ENCODE assay signal across 24 cellular contexts in genomic region chr11:32318071-32318815, GRCh38.
DNase-seq lines count a peak whose midpoint lies in the region; ATAC-seq and TF ChIP-seq lines count a peak whose summit lies in the region.
"Had no signal": no experiment of that assay in that cellular context is flagged by ENCODE, and none has a peak within 500 bp of the region (broad histone marks: within the 10 kb centered on the region; RNA-seq: fewer than 3 reads in every experiment).

No MANE protein-coding gene starts in this region.

- H3K4me3 Mint-ChIP-seq in activated CD4-positive, alpha-beta memory T cell treated with anti-CD3 and anti-CD28 coated beads for 36 hours = no peak overlapping the region
- no peak overlapping the region for H3K4me3 Mint-ChIP-seq in activated CD4-positive, alpha-beta memory T cell treated with anti-CD3 and anti-CD28 coated beads, Interleukin-2, amount 10 ng/mL, durations not matched to agents 7 days and 5 days
- no peak overlapping the region for H3K4me3 Mint-ChIP-seq in activated T-helper 17 cell treated with anti-CD3 and anti-CD28 coated beads, Interleukin-2, amount 50 U/mL, for 72 hours
- H3K4me3 Mint-ChIP-seq in nephron progenitor cell = no peak overlapping the region
- no peak overlapping the region for H3K4me3 Mint-ChIP-seq in stimulated activated naive CD8-positive, alpha-beta T cell treated with anti-CD3 and anti-CD28 coated beads, Interleukin-15, amount 100 ng/mL, for 72 hours
- H3K4me3 Mint-ChIP-seq: CD14-positive monocyte; CD8-positive, alpha-beta memory T cell; HFFc6 had no signal

- CTCF ChIA-PET in activated CD4-positive, alpha-beta memory T cell treated with anti-CD3 and anti-CD28 coated beads for 36 hours (lab: Charles Lee) = interaction anchor here (0.7 kb wide), 1 partner anchor 17 kb away, joined by 3 read pairs; no protein-coding TSS in a partner anchor
- CTCF ChIA-PET in activated CD4-positive, alpha-beta memory T cell treated with anti-CD3 and anti-CD28 coated beads, Interleukin-2, amount 10 ng/mL, durations not matched to agents 7 days and 5 days (lab: Charles Lee) = no interaction called here

- TF ChIP-seq CTCF in nephron progenitor cell (IDR thresholded peaks at IDR 0.05) = no peak

- H3K36me3 Mint-ChIP-seq in activated CD4-positive, alpha-beta memory T cell treated with anti-CD3 and anti-CD28 coated beads for 36 hours = no peaks in the 10 kb centered on the region
- no peaks in the 10 kb centered on the region for H3K36me3 Mint-ChIP-seq in activated CD4-positive, alpha-beta memory T cell treated with anti-CD3 and anti-CD28 coated beads, Interleukin-2, amount 10 ng/mL, durations not matched to agents 7 days and 5 days (ENCODE audit: low read depth)
- H3K36me3 Mint-ChIP-seq in activated T-helper 17 cell treated with anti-CD3 and anti-CD28 coated beads, Interleukin-2, amount 50 U/mL, for 72 hours (ENCODE audit: low read depth) = no peaks in the 10 kb centered on the region
- H3K36me3 Mint-ChIP-seq in nephron progenitor cell (ENCODE audit: low read depth) = no peaks in the 10 kb centered on the region
- H3K36me3 Mint-ChIP-seq: CD14-positive monocyte; CD8-positive, alpha-beta memory T cell had no signal

- H3K4me1 Mint-ChIP-seq in activated CD4-positive, alpha-beta memory T cell treated with anti-CD3 and anti-CD28 coated beads for 36 hours (ENCODE audit: low read depth) = peaks cover 12% of the 10 kb centered on the region
- H3K4me1 Mint-ChIP-seq in activated CD4-positive, alpha-beta memory T cell treated with anti-CD3 and anti-CD28 coated beads, Interleukin-2, amount 10 ng/mL, durations not matched to agents 7 days and 5 days = peaks cover 8% of the 10 kb centered on the region
- peaks cover 4% of the 10 kb centered on the region for H3K4me1 Mint-ChIP-seq in activated T-helper 17 cell treated with anti-CD3 and anti-CD28 coated beads, Interleukin-2, amount 50 U/mL, for 72 hours
- H3K4me1 Mint-ChIP-seq in nephron progenitor cell = peaks cover 88% of the 10 kb centered on the region
- H3K4me1 Mint-ChIP-seq in stimulated activated naive CD8-positive, alpha-beta T cell treated with anti-CD3 and anti-CD28 coated beads, Interleukin-15, amount 100 ng/mL, for 72 hours = peaks cover 21% of the 10 kb centered on the region
- H3K4me1 Mint-ChIP-seq: CD14-positive monocyte had no signal

- no peak overlapping the region for H3K27ac Mint-ChIP-seq in activated CD4-positive, alpha-beta memory T cell treated with anti-CD3 and anti-CD28 coated beads for 36 hours
- no peak overlapping the region for H3K27ac Mint-ChIP-seq in activated CD4-positive, alpha-beta memory T cell treated with anti-CD3 and anti-CD28 coated beads, Interleukin-2, amount 10 ng/mL, durations not matched to agents 7 days and 5 days
- H3K27ac Mint-ChIP-seq in activated T-helper 17 cell treated with anti-CD3 and anti-CD28 coated beads, Interleukin-2, amount 50 U/mL, for 72 hours = peak overlapping the region; percentile 21
- peak overlapping the region; percentile 94 for H3K27ac Mint-ChIP-seq in nephron progenitor cell
- H3K27ac Mint-ChIP-seq in stimulated activated naive CD8-positive, alpha-beta T cell treated with anti-CD3 and anti-CD28 coated beads, Interleukin-15, amount 100 ng/mL, for 72 hours = peak overlapping the region in 1 of 2 donors; percentile 13
- H3K27ac Mint-ChIP-seq: CD14-positive monocyte; CD8-positive, alpha-beta memory T cell; HFFc6 had no signal

- peaks cover 17% of the 10 kb centered on the region for H3K27me3 Mint-ChIP-seq in activated CD4-positive, alpha-beta memory T cell treated with anti-CD3 and anti-CD28 coated beads for 36 hours
- peaks cover 26% of the 10 kb centered on the region for H3K27me3 Mint-ChIP-seq in activated CD4-positive, alpha-beta memory T cell treated with anti-CD3 and anti-CD28 coated beads, Interleukin-2, amount 10 ng/mL, durations not matched to agents 7 days and 5 days
- H3K27me3 Mint-ChIP-seq in activated T-helper 17 cell treated with anti-CD3 and anti-CD28 coated beads, Interleukin-2, amount 50 U/mL, for 72 hours = peaks cover 14% of the 10 kb centered on the region
- H3K27me3 Mint-ChIP-seq in nephron progenitor cell (ENCODE audit: low read depth, poor library complexity) = no peaks in the 10 kb centered on the region
- peaks cover 15% of the 10 kb centered on the region for H3K27me3 Mint-ChIP-seq in stimulated activated naive CD8-positive, alpha-beta T cell treated with anti-CD3 and anti-CD28 coated beads, Interleukin-15, amount 100 ng/mL, for 72 hours

- POLR2A ChIA-PET in activated CD4-positive, alpha-beta memory T cell treated with anti-CD3 and anti-CD28 coated beads for 36 hours (lab: Charles Lee) = no interaction called here
- POLR2A ChIA-PET in activated CD4-positive, alpha-beta memory T cell treated with anti-CD3 and anti-CD28 coated beads, Interleukin-2, amount 10 ng/mL, durations not matched to agents 7 days and 5 days (lab: Charles Lee) = no interaction called here

- H3K9me3 Mint-ChIP-seq in activated CD4-positive, alpha-beta memory T cell treated with anti-CD3 and anti-CD28 coated beads for 36 hours = no peaks in the 10 kb centered on the region
- H3K9me3 Mint-ChIP-seq in activated CD4-positive, alpha-beta memory T cell treated with anti-CD3 and anti-CD28 coated beads, Interleukin-2, amount 10 ng/mL, durations not matched to agents 7 days and 5 days = no peaks in the 10 kb centered on the region
- no peaks in the 10 kb centered on the region for H3K9me3 Mint-ChIP-seq in activated T-helper 17 cell treated with anti-CD3 and anti-CD28 coated beads, Interleukin-2, amount 50 U/mL, for 72 hours
- H3K9me3 Mint-ChIP-seq in nephron progenitor cell = no peaks in the 10 kb centered on the region
- H3K9me3 Mint-ChIP-seq in stimulated activated naive CD8-positive, alpha-beta T cell treated with anti-CD3 and anti-CD28 coated beads, Interleukin-15, amount 100 ng/mL, for 72 hours = no peaks in the 10 kb centered on the region
- H3K9me3 Mint-ChIP-seq: CD14-positive monocyte, HFFc6 had no signal

- ATAC-seq in activated T-helper 17 cell treated with anti-CD3 and anti-CD28 coated beads, Interleukin-2, amount 50 U/mL, for 72 hours (replicated peaks) = no peak
- ATAC-seq in stimulated activated naive CD8-positive, alpha-beta T cell treated with anti-CD3 and anti-CD28 coated beads, Interleukin-15, amount 100 ng/mL, for 72 hours = peak; percentile 35
- ATAC-seq: K562, PC-3 had no signal

- peak; percentile 13 for DNase-seq in activated CD4-positive, alpha-beta memory T cell treated with anti-CD3 and anti-CD28 coated beads for 36 hours
- no peak for DNase-seq in activated CD4-positive, alpha-beta memory T cell treated with anti-CD3 and anti-CD28 coated beads, Interleukin-2, amount 10 ng/mL, durations not matched to agents 7 days and 5 days
- no peak for DNase-seq in nephron progenitor cell
- no peak for DNase-seq in stimulated activated naive CD8-positive, alpha-beta T cell treated with anti-CD3 and anti-CD28 coated beads, Interleukin-15, amount 100 ng/mL, for 72 hours
- no peak for DNase-seq in cerebellum (ENCODE audit: low spot score)
- DNase-seq in KG1 (lab: John Stamatoyannopoulos, UW) = no peak
- DNase-seq in H4 (ENCODE audit: low spot score) = no peak
- DNase-seq: BE2C; CD8-positive, alpha-beta memory T cell; DMS 273 treated with DMSO at 0.1 percent for 48 hours; DMS79; H7; HFFc6; MG63; NCI-H1105 treated with DMSO at 0.1 percent for 48 hours; NCI-H146; NCI-H1930; NCI-H2107; NCI-H524; NCI-H748 treated with DMSO at 0.1 percent for 48 hours; PC-3 had no signal

- intact Hi-C loops in activated CD4-positive, alpha-beta memory T cell treated with anti-CD3 and anti-CD28 coated beads for 36 hours (cut with micrococcal nuclease) = loop anchor here (10.0 kb wide), 1 partner anchor 277 kb away; no protein-coding TSS in a partner anchor

Comparison
In these comparisons a context has a peak if more than half of its experiments do, and no peak if none do; other contexts are left out.
1. H3K27ac Mint-ChIP-seq: peak in activated T-helper 17 cell treated with anti-CD3 and anti-CD28 coated beads, Interleukin-2, amount 50 U/mL, for 72 hours (single experiment) and nephron progenitor cell (single experiment); none in activated CD4-positive, alpha-beta memory T cell treated with anti-CD3 and anti-CD28 coated beads for 36 hours (single experiment) and activated CD4-positive, alpha-beta memory T cell treated with anti-CD3 and anti-CD28 coated beads, Interleukin-2, amount 10 ng/mL, durations not matched to agents 7 days and 5 days (single experiment).